ENCODE assay signal across 15 cellular contexts in genomic region chr11:67393437-67393836, GRCh38. TPM values are rescaled to one million over a fixed set of nuclear protein-coding genes. Genes with fewer than 3 reads are reported as not detected.
DNase-seq lines count a peak whose midpoint lies in the region; ATAC-seq and TF ChIP-seq lines count a peak whose summit lies in the region.
"Had no signal": no experiment of that assay in that cellular context is flagged by ENCODE, and none has a peak within 500 bp of the region (broad histone marks: within the 10 kb centered on the region; RNA-seq: fewer than 3 reads in every experiment).

No MANE protein-coding gene starts in this region.

- CTCF ChIA-PET in Caco-2 (lab: Charles Lee), result interaction anchor here (2.6 kb wide), 1 partner anchor 8 kb away, joined by 73 read pairs; the partner anchor contains the start of gene PPP1CA
- CTCF ChIA-PET in naive thymus-derived CD4-positive, alpha-beta T cell (lab: Charles Lee), result no interaction called here

- peak overlapping the region; percentile 5 for H3K4me3 Mint-ChIP-seq in Caco-2 (ENCODE audit: unreplicated experiment)
- peak overlapping the region; percentile 89 for H3K4me3 Mint-ChIP-seq in activated T-helper 17 cell treated with anti-CD3 and anti-CD28 coated beads, Interleukin-2, amount 50 U/mL, for 72 hours
- H3K4me3 Mint-ChIP-seq in naive thymus-derived CD4-positive, alpha-beta T cell, result peak overlapping the region in 9 of 10 donors; percentile 36 to 90 (median 87)

- H3K9me3 ChIP-seq in Caco-2, result no peaks in the 10 kb centered on the region
- H3K9me3 ChIP-seq in naive thymus-derived CD4-positive, alpha-beta T cell (ENCODE audit: control insufficient read depth in 2 of 3, low read length in 3 of 3), result no peaks in the 10 kb centered on the region
- H3K9me3 ChIP-seq in gastroesophageal sphincter, result no peaks in the 10 kb centered on the region
- H3K9me3 ChIP-seq: neutrophil had no signal

- H3K36me3 ChIP-seq in Caco-2 (ENCODE audit: control insufficient read depth, insufficient read depth, low read length) (peaks cover 14% of the 10 kb centered on the region), gastroesophageal sphincter (peaks cover 0 to 51% of the 10 kb centered on the region in 2 donors)
- peaks cover 8 to 39% (median 8%) of the 10 kb centered on the region in 3 experiments for H3K36me3 ChIP-seq in naive thymus-derived CD4-positive, alpha-beta T cell (ENCODE audit: control insufficient read depth in 2 of 3, insufficient read depth in 3 of 3, low read length in 3 of 3)

- WGBS in gastroesophageal sphincter (ENCODE audit: low coverage in 1 of 2), 2 donors, result 83 to 92% methylated on average over 2 to 18 of the region's 18 CpGs

- H3K27ac ChIP-seq in 22Rv1 (peak overlapping the region; percentile 89; the same call in 1 of the 2 replicates), gastroesophageal sphincter (no peak overlapping the region)
- no peak overlapping the region for H3K27ac ChIP-seq in naive thymus-derived CD4-positive, alpha-beta T cell (ENCODE audit: low read depth, low read length)
- H3K27ac ChIP-seq: neutrophil had no signal

- H3K27me3 ChIP-seq in Caco-2 (replicated peaks; ENCODE audit: control insufficient read depth, insufficient read depth, low read length) (no peaks in the 10 kb centered on the region), gastroesophageal sphincter (no peaks in the 10 kb centered on the region)
- H3K27me3 ChIP-seq in naive thymus-derived CD4-positive, alpha-beta T cell (ENCODE audit: control insufficient read depth in 2 of 2, insufficient read depth in 2 of 2, low read length in 2 of 2), result no peaks in the 10 kb centered on the region
- H3K27me3 ChIP-seq: neutrophil had no signal

- BruUV-seq in Caco-2 (replicated peaks; lab: Mats Ljungman, UMichigan), result no TSS peak

- TF ChIP-seq EP300 in gastroesophageal sphincter (IDR thresholded peaks at IDR 0.05), result no peak

- no peaks in the 10 kb centered on the region for H3K27me3 Mint-ChIP-seq in Caco-2 (ENCODE audit: insufficient read depth, unreplicated experiment)
- no peaks in the 10 kb centered on the region for H3K27me3 Mint-ChIP-seq in activated T-helper 17 cell treated with anti-CD3 and anti-CD28 coated beads, Interleukin-2, amount 50 U/mL, for 72 hours
- H3K27me3 Mint-ChIP-seq in naive thymus-derived CD4-positive, alpha-beta T cell, result peaks cover 0 to 2% (median 0%) of the 10 kb centered on the region in 5 donors

- H3K9me3 Mint-ChIP-seq in Caco-2 (ENCODE audit: unreplicated experiment), result no peaks in the 10 kb centered on the region
- H3K9me3 Mint-ChIP-seq in activated T-helper 17 cell treated with anti-CD3 and anti-CD28 coated beads, Interleukin-2, amount 50 U/mL, for 72 hours, result no peaks in the 10 kb centered on the region
- no peaks in the 10 kb centered on the region for H3K9me3 Mint-ChIP-seq in naive thymus-derived CD4-positive, alpha-beta T cell

- POLR2A ChIA-PET in Caco-2 (lab: Charles Lee), result no interaction called here
- POLR2A ChIA-PET in naive thymus-derived CD4-positive, alpha-beta T cell (lab: Charles Lee), result interaction anchor here (0.7 to 25.4 kb wide), 5 partner anchors 8 to 90 kb away, joined by 3 to 1530 read pairs (median 10); partner anchors contain the start of genes AIP, CARNS1, PPP1CA and PTPRCAP

- no peak for TF ChIP-seq CTCF in 22Rv1 (IDR thresholded peaks at IDR 0.05)
- no peak for TF ChIP-seq CTCF in Caco-2 (IDR thresholded peaks at IDR 0.05; ENCODE audit: insufficient read depth in 1 of 2, low read depth in 1 of 2, low read length in 1 of 2, severe bottlenecking in 1 of 2, unreplicated experiment in 1 of 2)
- TF ChIP-seq CTCF in gastroesophageal sphincter (IDR thresholded peaks at IDR 0.05), result no peak

- peaks cover 26% of the 10 kb centered on the region for H3K4me1 Mint-ChIP-seq in Caco-2 (ENCODE audit: low read depth, unreplicated experiment)
- peaks cover 25% of the 10 kb centered on the region for H3K4me1 Mint-ChIP-seq in activated T-helper 17 cell treated with anti-CD3 and anti-CD28 coated beads, Interleukin-2, amount 50 U/mL, for 72 hours
- peaks cover 42 to 66% (median 50%) of the 10 kb centered on the region in 7 donors for H3K4me1 Mint-ChIP-seq in naive thymus-derived CD4-positive, alpha-beta T cell

- peaks cover 83% of the 10 kb centered on the region for H3K36me3 Mint-ChIP-seq in Caco-2 (ENCODE audit: insufficient read depth, unreplicated experiment)
- H3K36me3 Mint-ChIP-seq in activated T-helper 17 cell treated with anti-CD3 and anti-CD28 coated beads, Interleukin-2, amount 50 U/mL, for 72 hours (ENCODE audit: low read depth), result peaks cover 51% of the 10 kb centered on the region
- H3K36me3 Mint-ChIP-seq in naive thymus-derived CD4-positive, alpha-beta T cell, result peaks cover 0 to 16% (median 0%) of the 10 kb centered on the region in 5 donors

- intact Hi-C loops in Caco-2 (cut with micrococcal nuclease; ENCODE audit: unreplicated experiment), result no loop called here
- intact Hi-C loops in naive thymus-derived CD4-positive, alpha-beta T cell (cut with micrococcal nuclease), result loop anchor here (5.0 kb wide), 2 partner anchors 34 to 276 kb away; partner anchors contain the start of genes KDM2A (in 1 of the 2) and RPS6KB2 (in 1 of the 2)

- H3K27ac Mint-ChIP-seq in Caco-2 (ENCODE audit: unreplicated experiment), result no peak overlapping the region
- H3K27ac Mint-ChIP-seq in activated T-helper 17 cell treated with anti-CD3 and anti-CD28 coated beads, Interleukin-2, amount 50 U/mL, for 72 hours, result no peak overlapping the region
- H3K27ac Mint-ChIP-seq in naive thymus-derived CD4-positive, alpha-beta T cell, result peak overlapping the region in 2 of 9 donors; percentile 47 to 84

- DNase-seq in Caco-2, result no peak
- no peak for DNase-seq in naive thymus-derived CD4-positive, alpha-beta T cell
- DNase-seq in NCI-H1930 (lab: John Stamatoyannopoulos, UW), result no peak
- no peak for DNase-seq in NK-92 (lab: John Stamatoyannopoulos, UW; ENCODE audit: unreplicated experiment)
- DNase-seq: NCI-H2081 treated with DMSO at 0.1 percent for 48 hours; NCI-H526; stimulated activated CD4-positive, alpha-beta T cell treated with anti-CD3 and anti-CD28 coated beads, Interleukin-4, amount 100 ng/mL, for 1 hour had no signal

- no peak for TF ChIP-seq POLR2A in gastroesophageal sphincter (IDR thresholded peaks at IDR 0.05)

- H3K4me3 ChIP-seq in Caco-2 (ENCODE audit: low read depth, low read length) (no peak overlapping the region), gastroesophageal sphincter (no peak overlapping the region)
- no peak overlapping the region for H3K4me3 ChIP-seq in naive thymus-derived CD4-positive, alpha-beta T cell (ENCODE audit: low read length)

- H3K4me1 ChIP-seq in Caco-2 (peaks cover 5% of the 10 kb centered on the region; the same call in 1 of the 2 replicates), gastroesophageal sphincter (peaks cover 0 to 64% (median 10%) of the 10 kb centered on the region in 3 donors)
- H3K4me1 ChIP-seq in naive thymus-derived CD4-positive, alpha-beta T cell (ENCODE audit: control insufficient read depth in 2 of 2, insufficient read depth in 2 of 2, low read length in 2 of 2), result peaks cover 26 to 34% of the 10 kb centered on the region in 2 donors

- ATAC-seq in activated T-helper 17 cell treated with anti-CD3 and anti-CD28 coated beads, Interleukin-2, amount 50 U/mL, for 72 hours (replicated peaks), result no peak
- no peak for ATAC-seq in naive thymus-derived CD4-positive, alpha-beta T cell
- no peak for ATAC-seq in gastroesophageal sphincter
- ATAC-seq in GM19324 (IDR thresholded peaks at IDR 0.05; ENCODE audit: low FRiP score, unreplicated experiment), result no peak
- ATAC-seq: sciatic nerve had no signal

RNA-seq across cellular contexts. Expression of gene RAD9A, which starts 1.7 kb away (rescaled TPM):
- total RNA-seq in Caco-2 (2022), result 55.1 and 63.5 TPM in 2 replicates
- 10 to 100 TPM; 32.0 to 37.5 TPM for total RNA-seq in activated T-helper 17 cell treated with anti-CD3 and anti-CD28 coated beads, Interleukin-2, amount 50 U/mL, for 72 hours
- 10 to 100 TPM; 25.6 to 48.0 (median 45.0) TPM for total RNA-seq in naive thymus-derived CD4-positive, alpha-beta T cell
- 1 to 10 TPM; 6.3 to 7.2 TPM for polyA plus RNA-seq in naive thymus-derived CD4-positive, alpha-beta T cell
- 10 to 100 TPM in 2 of 4 donors, 1 to 10 TPM in 2; 8.5 to 16.0 (median 11.1) TPM for total RNA-seq in gastroesophageal sphincter

RNA-seq across cellular contexts. Expression of gene PPP1CA, which starts 8.2 kb away (rescaled TPM):
- 384 and 389 TPM in 2 replicates for total RNA-seq in Caco-2 (2022)
- 100 to 1,000 TPM; 220 to 322 TPM for total RNA-seq in activated T-helper 17 cell treated with anti-CD3 and anti-CD28 coated beads, Interleukin-2, amount 50 U/mL, for 72 hours
- total RNA-seq in naive thymus-derived CD4-positive, alpha-beta T cell, result 100 to 1,000 TPM in 4 of 5 experiments, 10 to 100 TPM in 1; 83.0 to 339 (median 122) TPM
- 100 to 1,000 TPM; 350 to 363 TPM for polyA plus RNA-seq in naive thymus-derived CD4-positive, alpha-beta T cell
- 10 to 100 TPM; 49.9 to 78.6 (median 63.4) TPM for total RNA-seq in gastroesophageal sphincter

RNA-seq across cellular contexts. Expression of gene TBC1D10C, which starts 10.4 kb away (rescaled TPM):
- total RNA-seq in Caco-2 (2022) (0.26 TPM in 1 of 2 replicates, not detected in the other), gastroesophageal sphincter (1 to 10 TPM in 3 of 4 donors, under 1 TPM in 1; 0.30 to 2.0 (median 1.5) TPM)
- total RNA-seq in activated T-helper 17 cell treated with anti-CD3 and anti-CD28 coated beads, Interleukin-2, amount 50 U/mL, for 72 hours, result 100 to 1,000 TPM; 155 to 197 TPM
- 100 to 1,000 TPM; 243 to 425 (median 346) TPM for total RNA-seq in naive thymus-derived CD4-positive, alpha-beta T cell
- 100 to 1,000 TPM; 225 to 366 TPM for polyA plus RNA-seq in naive thymus-derived CD4-positive, alpha-beta T cell
- total RNA-seq: bronchial epithelial cell had no signal

RNA-seq across cellular contexts. Expression of gene CLCF1, which starts 20.0 kb away (rescaled TPM):
- total RNA-seq in Caco-2 (2022), result 4.5 and 5.8 TPM in 2 replicates
- 1 to 10 TPM in 1 of 2 donors, under 1 TPM in 1; 0.22 to 1.1 TPM for total RNA-seq in activated T-helper 17 cell treated with anti-CD3 and anti-CD28 coated beads, Interleukin-2, amount 50 U/mL, for 72 hours
- total RNA-seq in naive thymus-derived CD4-positive, alpha-beta T cell, result 1 to 10 TPM in 2 of 5 experiments, under 1 TPM in 3; 0.32 to 7.8 (median 0.70) TPM
- not detected for polyA plus RNA-seq in naive thymus-derived CD4-positive, alpha-beta T cell
- 10 to 100 TPM in 1 of 4 donors, 1 to 10 TPM in 3; 6.1 to 21.7 (median 9.4) TPM for total RNA-seq in gastroesophageal sphincter

RNA-seq across cellular contexts. Expression of gene CARNS1, which starts 22.0 kb away (rescaled TPM):
- total RNA-seq in Caco-2 (2022) (0.09 and 0.28 TPM in 2 replicates), gastroesophageal sphincter (1 to 10 TPM in 3 of 4 donors, under 1 TPM in 1; 0.73 to 3.3 (median 1.6) TPM)
- 10 to 100 TPM in 1 of 2 donors, 1 to 10 TPM in 1; 2.0 to 10.6 TPM for total RNA-seq in activated T-helper 17 cell treated with anti-CD3 and anti-CD28 coated beads, Interleukin-2, amount 50 U/mL, for 72 hours
- total RNA-seq in naive thymus-derived CD4-positive, alpha-beta T cell, result 10 to 100 TPM in 2 of 5 experiments, 1 to 10 TPM in 2, under 1 TPM in 1; 0.53 to 14.2 (median 5.1) TPM
- 1 to 10 TPM in 1 of 2 donors, under 1 TPM in 1; 0.97 to 1.4 TPM for polyA plus RNA-seq in naive thymus-derived CD4-positive, alpha-beta T cell
- total RNA-seq: HT1080 had no signal

Comparison
In these comparisons a context has a peak if more than half of its experiments do, and no peak if none do; other contexts are left out.
1. H3K4me3 Mint-ChIP-seq: peak in every context shown above with its lines; median percentile 89 in activated T-helper 17 cell treated with anti-CD3 and anti-CD28 coated beads, Interleukin-2, amount 50 U/mL, for 72 hours; 87 in naive thymus-derived CD4-positive, alpha-beta T cell; 5 in Caco-2.
2. RNA of gene TBC1D10C, which starts 10.4 kb away (total RNA-seq): 243 to 425 TPM in naive thymus-derived CD4-positive, alpha-beta T cell and 155 to 197 TPM in activated T-helper 17 cell treated with anti-CD3 and anti-CD28 coated beads, Interleukin-2, amount 50 U/mL, for 72 hours; 0.30 to 2.0 TPM in gastroesophageal sphincter and 0.26 TPM in Caco-2; every median in the first group is over 10 times any median in the second.